ENCODE assay signal across 16 cellular contexts in the genomic region with DNA sequence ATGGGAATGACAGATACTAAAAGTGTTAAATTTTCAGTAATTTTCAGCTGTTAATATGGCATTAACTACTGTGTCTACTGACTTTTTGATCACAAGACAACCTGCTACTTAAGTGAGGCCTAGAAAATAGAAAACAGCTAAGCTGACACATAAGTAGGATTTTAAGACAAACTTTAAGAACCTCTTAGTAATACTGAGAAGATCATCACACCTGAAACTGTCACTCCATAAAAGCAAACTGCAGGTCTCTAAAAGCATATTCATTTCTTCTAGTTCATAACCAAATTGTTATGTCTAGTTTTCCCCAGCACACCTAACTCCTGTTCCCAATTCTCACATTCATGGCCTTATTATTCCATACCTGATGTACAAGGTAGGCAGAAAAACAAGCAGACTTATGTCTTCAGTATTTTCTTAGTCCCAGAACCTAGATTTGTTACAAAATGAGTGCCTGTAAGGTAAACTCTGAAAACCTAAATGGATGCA. TPM values are rescaled to one million over a fixed set of nuclear protein-coding genes. Genes with fewer than 3 reads are reported as not detected.
DNase-seq lines count a peak whose midpoint lies in the region; ATAC-seq, FAIRE-seq and TF ChIP-seq lines count a peak whose summit lies in the region.
"Had no signal": no experiment of that assay in that cellular context is flagged by ENCODE, and none has a peak within 500 bp of the region (broad histone marks: within the 10 kb centered on the region; RNA-seq: fewer than 3 reads in every experiment).

No MANE protein-coding gene starts in this region.

- H3K9me3 Mint-ChIP-seq in activated CD8-positive, alpha-beta memory T cell treated with anti-CD3 and anti-CD28 coated beads, Interleukin-2, amount 10 ng/mL, durations not matched to agents 7 days and 5 days (ENCODE audit: low read depth), result no peaks in the 10 kb centered on the region
- no peaks in the 10 kb centered on the region for H3K9me3 Mint-ChIP-seq in CD8-positive, alpha-beta T cell
- H3K9me3 Mint-ChIP-seq in activated T-helper 1 cell treated with anti-CD3 and anti-CD28 coated beads, Interleukin-12 subunit alpha, Interleukin-12 subunit beta, Interleukin-2, Interleukin-4 antibody, amounts not matched to agents 30 ng/mL and 10 ng/mL and 1 ng/mL, durations not matched to agents 14 hours and 24 hours and 36 hours, result no peaks in the 10 kb centered on the region
- H3K9me3 Mint-ChIP-seq in natural killer cell treated with Interleukin-12 subunit alpha and Interleukin-12 subunit beta and Interleukin-15 and Interleukin-18, amount 100 ng/mL, for 72 hours, result no peaks in the 10 kb centered on the region

- H3K27ac ChIP-seq in CD8-positive, alpha-beta T cell (ENCODE audit: low read depth, low read length), result no peak overlapping the region
- H3K27ac ChIP-seq: epithelial cell of prostate, foreskin keratinocyte had no signal

- no peak overlapping the region for H3K4me3 ChIP-seq in CD8-positive, alpha-beta T cell (ENCODE audit: low read depth, low read length)

- H3K27me3 ChIP-seq in CD8-positive, alpha-beta T cell (ENCODE audit: insufficient read depth, low read length), result no peaks in the 10 kb centered on the region
- H3K27me3 ChIP-seq: foreskin keratinocyte had no signal

- TF ChIP-seq CTCF in CD8-positive, alpha-beta T cell (IDR thresholded peaks at IDR 0.05), result no peak

- no peaks in the 10 kb centered on the region for H3K9me3 ChIP-seq in CD8-positive, alpha-beta T cell (ENCODE audit: low read length)

- no peak for FAIRE-seq in H54 (lab: Jason Lieb, UNC)

- TF ChIP-seq POLR2A in H54 (IDR thresholded peaks at IDR 0.05; ENCODE audit: low read depth, low read length), result no peak

- intact Hi-C loops in CD8-positive, alpha-beta T cell (cut with DNase I, micrococcal nuclease), result loop anchor here (1.0 to 5.0 kb wide), 5 partner anchors 82 to 173 kb away; no protein-coding TSS in a partner anchor
- intact Hi-C loops in activated T-helper 1 cell treated with anti-CD3 and anti-CD28 coated beads, Interleukin-12 subunit alpha, Interleukin-12 subunit beta, Interleukin-2, Interleukin-4 antibody, amounts not matched to agents 30 ng/mL and 10 ng/mL and 1 ng/mL, durations not matched to agents 14 hours and 24 hours and 36 hours (cut with micrococcal nuclease), result loop anchor here (1.0 to 5.0 kb wide), 6 partner anchors 11 to 867 kb away; partner anchors contain the start of gene VEZF1

- peaks cover 14% of the 10 kb centered on the region for H3K4me1 ChIP-seq in CD8-positive, alpha-beta T cell (ENCODE audit: insufficient read depth, low read length)

- ATAC-seq in activated CD8-positive, alpha-beta memory T cell treated with anti-CD3 and anti-CD28 coated beads, Interleukin-2, amount 10 ng/mL, durations not matched to agents 7 days and 5 days, result no peak
- ATAC-seq in CD8-positive, alpha-beta T cell, result no peak
- no peak for ATAC-seq in natural killer cell treated with Interleukin-12 subunit alpha and Interleukin-12 subunit beta and Interleukin-15 and Interleukin-18, amount 100 ng/mL, for 72 hours

- peak overlapping the region; percentile 52 for H3K27ac Mint-ChIP-seq in activated CD8-positive, alpha-beta memory T cell treated with anti-CD3 and anti-CD28 coated beads, Interleukin-2, amount 10 ng/mL, durations not matched to agents 7 days and 5 days
- peak overlapping the region; percentile 57 for H3K27ac Mint-ChIP-seq in CD8-positive, alpha-beta T cell
- peak overlapping the region; percentile 52 for H3K27ac Mint-ChIP-seq in activated T-helper 1 cell treated with anti-CD3 and anti-CD28 coated beads, Interleukin-12 subunit alpha, Interleukin-12 subunit beta, Interleukin-2, Interleukin-4 antibody, amounts not matched to agents 30 ng/mL and 10 ng/mL and 1 ng/mL, durations not matched to agents 14 hours and 24 hours and 36 hours
- H3K27ac Mint-ChIP-seq in natural killer cell treated with Interleukin-12 subunit alpha and Interleukin-12 subunit beta and Interleukin-15 and Interleukin-18, amount 100 ng/mL, for 72 hours, result peak overlapping the region; percentile 29 to 51

- H3K4me3 Mint-ChIP-seq in activated CD8-positive, alpha-beta memory T cell treated with anti-CD3 and anti-CD28 coated beads, Interleukin-2, amount 10 ng/mL, durations not matched to agents 7 days and 5 days, result no peak overlapping the region
- H3K4me3 Mint-ChIP-seq in CD8-positive, alpha-beta T cell, result no peak overlapping the region
- peak overlapping the region; percentile 34 for H3K4me3 Mint-ChIP-seq in activated T-helper 1 cell treated with anti-CD3 and anti-CD28 coated beads, Interleukin-12 subunit alpha, Interleukin-12 subunit beta, Interleukin-2, Interleukin-4 antibody, amounts not matched to agents 30 ng/mL and 10 ng/mL and 1 ng/mL, durations not matched to agents 14 hours and 24 hours and 36 hours
- H3K4me3 Mint-ChIP-seq in natural killer cell treated with Interleukin-12 subunit alpha and Interleukin-12 subunit beta and Interleukin-15 and Interleukin-18, amount 100 ng/mL, for 72 hours, result no peak overlapping the region

- DNase-seq in activated CD8-positive, alpha-beta memory T cell treated with anti-CD3 and anti-CD28 coated beads, Interleukin-2, amount 10 ng/mL, durations not matched to agents 7 days and 5 days, result no peak
- no peak for DNase-seq in activated CD8-positive, alpha-beta memory T cell treated with anti-CD3 and anti-CD28 coated beads, Interleukin-2, amount 50 U/mL, for 4 hours
- no peak for DNase-seq in CD8-positive, alpha-beta T cell
- DNase-seq in activated T-helper 1 cell treated with anti-CD3 and anti-CD28 coated beads, Interleukin-12 subunit alpha, Interleukin-12 subunit beta, Interleukin-2, Interleukin-4 antibody, amounts not matched to agents 30 ng/mL and 10 ng/mL and 1 ng/mL, durations not matched to agents 14 hours and 24 hours and 36 hours (ENCODE audit: low spot score), result no peak
- DNase-seq in natural killer cell treated with Interleukin-12 subunit alpha and Interleukin-12 subunit beta and Interleukin-15 and Interleukin-18, amount 100 ng/mL, for 72 hours (ENCODE audit: low spot score), result no peak
- DNase-seq in middle frontal gyrus (ENCODE audit: extremely low spot score, low spot score) (no peak), activated gamma-delta T cell (lab: John Stamatoyannopoulos, UW) (no peak), H54 (ENCODE audit: insufficient read length, low spot score) (no peak)
- DNase-seq: activated CD8-positive, alpha-beta memory T cell treated with anti-CD3 and anti-CD28 coated beads for 24 hours; activated naive CD4-positive, alpha-beta T cell; foreskin keratinocyte; GOT3; left cardiac atrium; nucleus accumbens; stimulated activated naive CD4-positive, alpha-beta T cell treated with Interleukin-2 at 50 U/mL for 16 hours had no signal

- CTCF ChIA-PET in activated CD8-positive, alpha-beta memory T cell treated with anti-CD3 and anti-CD28 coated beads, Interleukin-2, amount 10 ng/mL, durations not matched to agents 7 days and 5 days (lab: Charles Lee), result interaction anchor here (0.8 to 11.7 kb wide), 21 partner anchors 8 to 166 kb away, joined by 3 to 121 read pairs (median 6); partner anchors contain the start of genes DYNLL2, MRPS23, SRSF1 and VEZF1
- CTCF ChIA-PET in CD8-positive, alpha-beta T cell (lab: Charles Lee), result interaction anchor here (0.7 to 10.7 kb wide), 35 partner anchors 9 to 258 kb away, joined by 3 to 144 read pairs (median 6); partner anchors contain the start of genes CUEDC1, MRPS23 and VEZF1

- POLR2A ChIA-PET in CD8-positive, alpha-beta T cell (lab: Charles Lee), result interaction anchor here (0.7 to 3.3 kb wide), 7 partner anchors 10 to 172 kb away, joined by 3 to 24 read pairs (median 4); partner anchors contain the start of genes MRPS23 and VEZF1

- H3K27me3 Mint-ChIP-seq in activated CD8-positive, alpha-beta memory T cell treated with anti-CD3 and anti-CD28 coated beads, Interleukin-2, amount 10 ng/mL, durations not matched to agents 7 days and 5 days, result no peaks in the 10 kb centered on the region
- no peaks in the 10 kb centered on the region for H3K27me3 Mint-ChIP-seq in CD8-positive, alpha-beta T cell (ENCODE audit: low read depth)
- H3K27me3 Mint-ChIP-seq in activated T-helper 1 cell treated with anti-CD3 and anti-CD28 coated beads, Interleukin-12 subunit alpha, Interleukin-12 subunit beta, Interleukin-2, Interleukin-4 antibody, amounts not matched to agents 30 ng/mL and 10 ng/mL and 1 ng/mL, durations not matched to agents 14 hours and 24 hours and 36 hours (ENCODE audit: insufficient read depth), result no peaks in the 10 kb centered on the region
- no peaks in the 10 kb centered on the region for H3K27me3 Mint-ChIP-seq in natural killer cell treated with Interleukin-12 subunit alpha and Interleukin-12 subunit beta and Interleukin-15 and Interleukin-18, amount 100 ng/mL, for 72 hours

- peaks cover 23% of the 10 kb centered on the region for H3K36me3 ChIP-seq in CD8-positive, alpha-beta T cell (ENCODE audit: insufficient read depth, low read length)

- H3K4me1 Mint-ChIP-seq in activated CD8-positive, alpha-beta memory T cell treated with anti-CD3 and anti-CD28 coated beads, Interleukin-2, amount 10 ng/mL, durations not matched to agents 7 days and 5 days, result peaks cover 74% of the 10 kb centered on the region
- H3K4me1 Mint-ChIP-seq in CD8-positive, alpha-beta T cell (ENCODE audit: low read depth), result peaks cover 55% of the 10 kb centered on the region
- H3K4me1 Mint-ChIP-seq in activated T-helper 1 cell treated with anti-CD3 and anti-CD28 coated beads, Interleukin-12 subunit alpha, Interleukin-12 subunit beta, Interleukin-2, Interleukin-4 antibody, amounts not matched to agents 30 ng/mL and 10 ng/mL and 1 ng/mL, durations not matched to agents 14 hours and 24 hours and 36 hours (ENCODE audit: low read depth), result peaks cover 65% of the 10 kb centered on the region
- peaks cover 29 to 38% of the 10 kb centered on the region in 2 donors for H3K4me1 Mint-ChIP-seq in natural killer cell treated with Interleukin-12 subunit alpha and Interleukin-12 subunit beta and Interleukin-15 and Interleukin-18, amount 100 ng/mL, for 72 hours (ENCODE audit: low read depth in 2 of 2)

- H3K36me3 Mint-ChIP-seq in activated CD8-positive, alpha-beta memory T cell treated with anti-CD3 and anti-CD28 coated beads, Interleukin-2, amount 10 ng/mL, durations not matched to agents 7 days and 5 days, result peaks cover 55% of the 10 kb centered on the region
- peaks cover 36% of the 10 kb centered on the region for H3K36me3 Mint-ChIP-seq in CD8-positive, alpha-beta T cell
- H3K36me3 Mint-ChIP-seq in activated T-helper 1 cell treated with anti-CD3 and anti-CD28 coated beads, Interleukin-12 subunit alpha, Interleukin-12 subunit beta, Interleukin-2, Interleukin-4 antibody, amounts not matched to agents 30 ng/mL and 10 ng/mL and 1 ng/mL, durations not matched to agents 14 hours and 24 hours and 36 hours (ENCODE audit: low read depth), result peaks cover 46% of the 10 kb centered on the region
- peaks cover 28% of the 10 kb centered on the region for H3K36me3 Mint-ChIP-seq in natural killer cell treated with Interleukin-12 subunit alpha and Interleukin-12 subunit beta and Interleukin-15 and Interleukin-18, amount 100 ng/mL, for 72 hours

RNA-seq across cellular contexts. Expression of gene SRSF1, which starts 8.0 kb away (rescaled TPM):
- 100 to 1,000 TPM; 365 to 418 TPM for total RNA-seq in activated CD8-positive, alpha-beta memory T cell treated with anti-CD3 and anti-CD28 coated beads, Interleukin-2, amount 10 ng/mL, durations not matched to agents 7 days and 5 days
- total RNA-seq in CD8-positive, alpha-beta T cell, result 10 to 100 TPM; 79.2 to 94.1 TPM
- total RNA-seq in activated T-helper 1 cell treated with anti-CD3 and anti-CD28 coated beads, Interleukin-12 subunit alpha, Interleukin-12 subunit beta, Interleukin-2, Interleukin-4 antibody, amounts not matched to agents 30 ng/mL and 10 ng/mL and 1 ng/mL, durations not matched to agents 14 hours and 24 hours and 36 hours, result 491 and 498 TPM in 2 replicates
- 100 to 1,000 TPM; 327 to 426 TPM for total RNA-seq in natural killer cell treated with Interleukin-12 subunit alpha and Interleukin-12 subunit beta and Interleukin-15 and Interleukin-18, amount 100 ng/mL, for 72 hours

RNA-seq across cellular contexts. Expression of gene VEZF1, which starts 11.0 kb away (rescaled TPM):
- total RNA-seq in activated CD8-positive, alpha-beta memory T cell treated with anti-CD3 and anti-CD28 coated beads, Interleukin-2, amount 10 ng/mL, durations not matched to agents 7 days and 5 days, result 10 to 100 TPM; 33.2 to 37.6 TPM
- 10 to 100 TPM; 45.2 to 46.6 TPM for total RNA-seq in CD8-positive, alpha-beta T cell
- 37.7 and 41.2 TPM in 2 replicates for total RNA-seq in activated T-helper 1 cell treated with anti-CD3 and anti-CD28 coated beads, Interleukin-12 subunit alpha, Interleukin-12 subunit beta, Interleukin-2, Interleukin-4 antibody, amounts not matched to agents 30 ng/mL and 10 ng/mL and 1 ng/mL, durations not matched to agents 14 hours and 24 hours and 36 hours
- total RNA-seq in natural killer cell treated with Interleukin-12 subunit alpha and Interleukin-12 subunit beta and Interleukin-15 and Interleukin-18, amount 100 ng/mL, for 72 hours, result 10 to 100 TPM; 29.1 to 31.8 TPM

RNA-seq across cellular contexts. Expression of gene CUEDC1, which starts 43.8 kb away (rescaled TPM):
- not detected for total RNA-seq in activated CD8-positive, alpha-beta memory T cell treated with anti-CD3 and anti-CD28 coated beads, Interleukin-2, amount 10 ng/mL, durations not matched to agents 7 days and 5 days
- under 1 TPM in 1 of 2 experiments, not detected in 1; 0.22 TPM for total RNA-seq in CD8-positive, alpha-beta T cell
- total RNA-seq in activated T-helper 1 cell treated with anti-CD3 and anti-CD28 coated beads, Interleukin-12 subunit alpha, Interleukin-12 subunit beta, Interleukin-2, Interleukin-4 antibody, amounts not matched to agents 30 ng/mL and 10 ng/mL and 1 ng/mL, durations not matched to agents 14 hours and 24 hours and 36 hours, result 0.37 TPM in 1 of 2 replicates, not detected in the other
- under 1 TPM in 1 of 2 donors, not detected in 1; 0.19 TPM for total RNA-seq in natural killer cell treated with Interleukin-12 subunit alpha and Interleukin-12 subunit beta and Interleukin-15 and Interleukin-18, amount 100 ng/mL, for 72 hours
